ENCODE assay signal across 9 cellular contexts in genomic region chr9:19999491-20000057, GRCh38.
DNase-seq lines count a peak whose midpoint lies in the region; ATAC-seq, FAIRE-seq and TF ChIP-seq lines count a peak whose summit lies in the region.
"Had no signal": no experiment of that assay in that cellular context is flagged by ENCODE, and none has a peak within 500 bp of the region (broad histone marks: within the 10 kb centered on the region; RNA-seq: fewer than 3 reads in every experiment).

No MANE protein-coding gene starts in this region.

- ATAC-seq in GM18867 (IDR thresholded peaks at IDR 0.05; ENCODE audit: unreplicated experiment) (peak; percentile 83), HG02642 (IDR thresholded peaks at IDR 0.05; ENCODE audit: poor library complexity, unreplicated experiment) (peak; percentile 90), right cardiac atrium (no peak), right lobe of liver (no peak)
- ATAC-seq in effector memory CD8-positive, alpha-beta T cell (replicated peaks) = peak; percentile 87
- peak; percentile 98 for ATAC-seq in stimulated activated effector memory CD8-positive, alpha-beta T cell treated with anti-CD3 and anti-CD28 coated beads, Interleukin-12 subunit alpha, Interleukin-12 subunit beta, amount 100 ng/mL, for 72 hours

- peak overlapping the region; percentile 57 to 80 for H3K27ac Mint-ChIP-seq in effector memory CD8-positive, alpha-beta T cell
- H3K27ac Mint-ChIP-seq in stimulated activated effector memory CD8-positive, alpha-beta T cell treated with anti-CD3 and anti-CD28 coated beads, Interleukin-12 subunit alpha, Interleukin-12 subunit beta, amount 100 ng/mL, for 72 hours = peak overlapping the region; percentile 94

- H3K4me3 Mint-ChIP-seq in effector memory CD8-positive, alpha-beta T cell = peak overlapping the region in 1 of 2 donors; percentile 27
- H3K4me3 Mint-ChIP-seq in stimulated activated effector memory CD8-positive, alpha-beta T cell treated with anti-CD3 and anti-CD28 coated beads, Interleukin-12 subunit alpha, Interleukin-12 subunit beta, amount 100 ng/mL, for 72 hours = peak overlapping the region; percentile 52

- H3K27me3 Mint-ChIP-seq in effector memory CD8-positive, alpha-beta T cell = no peaks in the 10 kb centered on the region

- peaks cover 14 to 20% of the 10 kb centered on the region in 2 donors for H3K4me1 Mint-ChIP-seq in effector memory CD8-positive, alpha-beta T cell (ENCODE audit: low read depth in 2 of 2)
- peaks cover 43% of the 10 kb centered on the region for H3K4me1 Mint-ChIP-seq in stimulated activated effector memory CD8-positive, alpha-beta T cell treated with anti-CD3 and anti-CD28 coated beads, Interleukin-12 subunit alpha, Interleukin-12 subunit beta, amount 100 ng/mL, for 72 hours

- 72% methylated on average over 2 of the region's 2 CpGs for WGBS in right cardiac atrium
- 50% methylated on average over 2 of the region's 2 CpGs for WGBS in right lobe of liver (ENCODE audit: insufficient coverage, low coverage, low lambda C conversion rate, missing lambda C conversion rate)

- H3K9me3 ChIP-seq in right cardiac atrium (ENCODE audit: control insufficient read depth, low read length) (no peaks in the 10 kb centered on the region), right lobe of liver (no peaks in the 10 kb centered on the region)

- H3K36me3 ChIP-seq in right lobe of liver = no peaks in the 10 kb centered on the region

- H3K4me3 ChIP-seq in right cardiac atrium (ENCODE audit: low read length) (no peak overlapping the region), right lobe of liver (no peak overlapping the region)

- intact Hi-C loops in right cardiac atrium (cut with DNase I) (no loop called here), right lobe of liver (cut with DNase I) (no loop called here)

- H3K27ac ChIP-seq in right cardiac atrium (ENCODE audit: low read length) (no peak overlapping the region), right lobe of liver (no peak overlapping the region)

- FAIRE-seq in RCC 7860 (lab: Jason Lieb, UNC) = peak; percentile 98
- FAIRE-seq: TTC549 had no signal

- H3K27me3 ChIP-seq in right cardiac atrium (ENCODE audit: control insufficient read depth, insufficient read depth) = no peaks in the 10 kb centered on the region
- H3K27me3 ChIP-seq in right lobe of liver = no peaks in the 10 kb centered on the region

- TF ChIP-seq CTCF in right lobe of liver (IDR thresholded peaks at IDR 0.05) = no peak

- H3K4me1 ChIP-seq in right cardiac atrium (ENCODE audit: control insufficient read depth, insufficient read depth, low read length) (no peaks in the 10 kb centered on the region), right lobe of liver (no peaks in the 10 kb centered on the region)

- TF ChIP-seq POLR2A in right lobe of liver (IDR thresholded peaks at IDR 0.05) = no peak

- H3K36me3 Mint-ChIP-seq in effector memory CD8-positive, alpha-beta T cell (ENCODE audit: insufficient read depth) = no peaks in the 10 kb centered on the region
- H3K36me3 Mint-ChIP-seq in stimulated activated effector memory CD8-positive, alpha-beta T cell treated with anti-CD3 and anti-CD28 coated beads, Interleukin-12 subunit alpha, Interleukin-12 subunit beta, amount 100 ng/mL, for 72 hours = peaks cover 4% of the 10 kb centered on the region

- peak; percentile 97 for DNase-seq in RCC 7860 (ENCODE audit: low spot score)
- peak in 1 of 3 experiments; percentile 6 for DNase-seq in effector memory CD8-positive, alpha-beta T cell
- peak; percentile 48 to 86 for DNase-seq in stimulated activated effector memory CD8-positive, alpha-beta T cell treated with anti-CD3 and anti-CD28 coated beads, Interleukin-12 subunit alpha, Interleukin-12 subunit beta, amount 100 ng/mL, for 72 hours (ENCODE audit: low spot score in 2 of 2)
- DNase-seq in occipital lobe (lab: John Stamatoyannopoulos, UW) = no peak
- DNase-seq in right cardiac atrium = no peak
- DNase-seq in right lobe of liver = no peak

- peaks cover 6 to 17% of the 10 kb centered on the region in 2 donors for H3K9me3 Mint-ChIP-seq in effector memory CD8-positive, alpha-beta T cell
- peaks cover 9% of the 10 kb centered on the region for H3K9me3 Mint-ChIP-seq in stimulated activated effector memory CD8-positive, alpha-beta T cell treated with anti-CD3 and anti-CD28 coated beads, Interleukin-12 subunit alpha, Interleukin-12 subunit beta, amount 100 ng/mL, for 72 hours

Comparison
In these comparisons a context has a peak if more than half of its experiments do, and no peak if none do; other contexts are left out.
1. ATAC-seq: peak in GM18867 (single experiment), HG02642 (single experiment), effector memory CD8-positive, alpha-beta T cell (single experiment) and stimulated activated effector memory CD8-positive, alpha-beta T cell treated with anti-CD3 and anti-CD28 coated beads, Interleukin-12 subunit alpha, Interleukin-12 subunit beta, amount 100 ng/mL, for 72 hours (single experiment); none in right cardiac atrium (0 of 2) and right lobe of liver (0 of 4).
2. DNase-seq: peak in RCC 7860 (single experiment) and stimulated activated effector memory CD8-positive, alpha-beta T cell treated with anti-CD3 and anti-CD28 coated beads, Interleukin-12 subunit alpha, Interleukin-12 subunit beta, amount 100 ng/mL, for 72 hours (2 of 2); none in occipital lobe (single experiment), right cardiac atrium (0 of 3) and right lobe of liver (0 of 3).